9 cellular contexts compared by ENCODE assay signal in genomic region chr11:10328314-10329090, GRCh38. TPM values are rescaled to one million over a fixed set of nuclear protein-coding genes. Genes with fewer than 3 reads are reported as not detected.
A peak's percentile ranks its signal among the peaks of the same experiment; 100 is the strongest.
DNase-seq lines count a peak whose midpoint lies in the region; ATAC-seq and TF ChIP-seq lines count a peak whose summit lies in the region.
"Had no signal": no experiment of that assay in that cellular context is flagged by ENCODE, and none has a peak within 500 bp of the region (broad histone marks: within the 10 kb centered on the region; RNA-seq: fewer than 3 reads in every experiment).

No MANE protein-coding gene starts in this region.

- H3K27me3 ChIP-seq in mammary epithelial cell (ENCODE audit: insufficient read depth, low read length) (no peaks in the 10 kb centered on the region), right lobe of liver (no peaks in the 10 kb centered on the region)

- no peaks in the 10 kb centered on the region for H3K27me3 Mint-ChIP-seq in type B pancreatic cell

- no peaks in the 10 kb centered on the region for H3K9me3 Mint-ChIP-seq in type B pancreatic cell
- H3K9me3 Mint-ChIP-seq: natural killer cell had no signal

- peaks cover 24% of the 10 kb centered on the region for H3K4me1 Mint-ChIP-seq in type B pancreatic cell (ENCODE audit: unreplicated experiment)
- H3K4me1 Mint-ChIP-seq: natural killer cell had no signal

- no peak overlapping the region for H3K9ac ChIP-seq in mammary epithelial cell (ENCODE audit: insufficient read depth, low read length)

- H3K27ac ChIP-seq in mammary epithelial cell (ENCODE audit: insufficient read depth, low read depth, low read length) (no peak overlapping the region), right lobe of liver (peak overlapping the region in 2 of 3 donors; percentile 13 to 65)

- intact Hi-C loops in mammary epithelial cell (cut with micrococcal nuclease) = no loop called here
- intact Hi-C loops in right lobe of liver (cut with DNase I) = loop anchor here in 1 of 2 donors (5.0 kb wide), 1 partner anchor 39 kb away; no protein-coding TSS in a partner anchor

- H3K4me1 ChIP-seq in mammary epithelial cell (ENCODE audit: insufficient read depth, low read length) (peaks cover 13% of the 10 kb centered on the region), right lobe of liver (peaks cover 0 to 49% (median 21%) of the 10 kb centered on the region in 4 donors)

- no peak overlapping the region for H2AFZ ChIP-seq in mammary epithelial cell (ENCODE audit: low read depth, low read length)

- CTCF ChIA-PET in mammary epithelial cell (lab: Charles Lee; ENCODE audit: low non-redundant PET) = no interaction called here

- H3K27ac Mint-ChIP-seq in type B pancreatic cell = peak overlapping the region; percentile 27
- H3K27ac Mint-ChIP-seq: natural killer cell had no signal

- TF ChIP-seq POLR2A in right lobe of liver (IDR thresholded peaks at IDR 0.05) = no peak

- in situ Hi-C loops in mammary epithelial cell (cut with MboI; ENCODE audit: low sequenced_read_pairs in 2 of 2) = no loop called here

- dilution Hi-C loops in mammary epithelial cell (cut with HindIII; ENCODE audit: low sequenced_read_pairs) = no loop called here

- ATAC-seq in right lobe of liver = peak in 2 of 4 donors; percentile 1 to 2
- ATAC-seq: natural killer cell had no signal

- no peak overlapping the region for H3K4me3 Mint-ChIP-seq in type B pancreatic cell
- H3K4me3 Mint-ChIP-seq: natural killer cell had no signal

- no peak overlapping the region for H3K4me2 ChIP-seq in mammary epithelial cell (ENCODE audit: insufficient read depth, low read depth, low read length)

- TF ChIP-seq CTCF in mammary epithelial cell (conservative IDR thresholded peaks at IDR 0.05 in 1 of 2, IDR thresholded peaks at IDR 0.05 in 1 of 2; ENCODE audit: extremely low read depth in 1 of 2, insufficient read depth in 1 of 2, low read depth in 1 of 2, low read length in 2 of 2) (no peak), right lobe of liver (IDR thresholded peaks at IDR 0.05) (no peak), type B pancreatic cell (conservative IDR thresholded peaks at IDR 0.05) (no peak)

- no peaks in the 10 kb centered on the region for H3K36me3 Mint-ChIP-seq in type B pancreatic cell
- H3K36me3 Mint-ChIP-seq: natural killer cell had no signal

- H3K9me3 ChIP-seq in mammary epithelial cell (replicated peaks; ENCODE audit: insufficient read depth, low read length) (no peaks in the 10 kb centered on the region), right lobe of liver (no peaks in the 10 kb centered on the region)

- H4K20me1 ChIP-seq in mammary epithelial cell (ENCODE audit: insufficient read depth, low read length) = no peaks in the 10 kb centered on the region

- peak; percentile 27 for DNase-seq in DMS79 treated with DMSO at 0.1 percent for 48 hours (lab: John Stamatoyannopoulos, UW)
- DNase-seq in DMS79 (lab: John Stamatoyannopoulos, UW) = no peak
- peak; percentile 19 for DNase-seq in mammary epithelial cell
- no peak for DNase-seq in right lobe of liver
- DNase-seq in type B pancreatic cell (ENCODE audit: extremely low spot score, unreplicated experiment) = no peak
- no peak for DNase-seq in kidney tubule cell (ENCODE audit: low spot score)
- no peak for DNase-seq in HPDE6-E6E7 (ENCODE audit: extremely low spot score)
- DNase-seq in NCI-H146 treated with DMSO at 0.1 percent for 48 hours (lab: John Stamatoyannopoulos, UW; ENCODE audit: unreplicated experiment) = no peak
- DNase-seq: natural killer cell had no signal

- BruUV-seq in mammary epithelial cell (replicated peaks; lab: Mats Ljungman, UMichigan) = no TSS peak

- H3K36me3 ChIP-seq in mammary epithelial cell (ENCODE audit: insufficient read depth, low read length) (no peaks in the 10 kb centered on the region), right lobe of liver (no peaks in the 10 kb centered on the region)

- no peak overlapping the region for H3K4me3 ChIP-seq in mammary epithelial cell (replicated peaks in 1 of 3; ENCODE audit: insufficient read depth in 1 of 3, low read depth in 2 of 3, low read length in 3 of 3)
- H3K4me3 ChIP-seq in right lobe of liver = no peak overlapping the region

- H3K79me2 ChIP-seq in mammary epithelial cell (ENCODE audit: insufficient read depth, low read length) = no peaks in the 10 kb centered on the region

- 73% methylated on average over 3 of the region's 3 CpGs for WGBS in mammary epithelial cell (ENCODE audit: low coverage, missing lambda C conversion rate)
- WGBS in right lobe of liver (ENCODE audit: insufficient coverage, low coverage, low lambda C conversion rate, missing lambda C conversion rate) = 34% methylated on average over 3 of the region's 3 CpGs

RNA-seq across cellular contexts. Expression of gene ADM, which starts 23.6 kb away (rescaled TPM):
- total RNA-seq in mammary epithelial cell (100 to 1,000 TPM in 1 of 2 donors, 10 to 100 TPM in 1; 74.6 to 231 TPM), right lobe of liver (10 to 100 TPM in 5 of 6 experiments, 1 to 10 TPM in 1; 7.9 to 82.6 (median 21.6) TPM), type B pancreatic cell (ENCODE audit: low replicate concordance) (28.8 and 67.2 TPM in 2 replicates)
- polyA plus RNA-seq in mammary epithelial cell = 48.9 TPM
- polyA minus RNA-seq in mammary epithelial cell = 28.9 TPM

RNA-seq across cellular contexts. Expression of gene SBF2, which starts 34.5 kb away (rescaled TPM):
- total RNA-seq in mammary epithelial cell = 10 to 100 TPM; 32.0 to 32.7 TPM
- polyA plus RNA-seq in mammary epithelial cell = 19.1 TPM
- polyA minus RNA-seq in mammary epithelial cell = 61.2 TPM
- total RNA-seq in right lobe of liver = 10 to 100 TPM; 13.7 to 28.4 (median 21.3) TPM
- 30.4 and 39.5 TPM in 2 replicates for total RNA-seq in type B pancreatic cell (ENCODE audit: low replicate concordance)

Comparison
In these comparisons a context has a peak if more than half of its experiments do, and no peak if none do; other contexts are left out.
1. DNase-seq: peak in DMS79 treated with DMSO at 0.1 percent for 48 hours (single experiment) and mammary epithelial cell (single experiment); none in DMS79 (single experiment), right lobe of liver (0 of 3), type B pancreatic cell (single experiment), kidney tubule cell (single experiment), HPDE6-E6E7 (single experiment) and NCI-H146 treated with DMSO at 0.1 percent for 48 hours (single experiment).